In the genomic region with DNA sequence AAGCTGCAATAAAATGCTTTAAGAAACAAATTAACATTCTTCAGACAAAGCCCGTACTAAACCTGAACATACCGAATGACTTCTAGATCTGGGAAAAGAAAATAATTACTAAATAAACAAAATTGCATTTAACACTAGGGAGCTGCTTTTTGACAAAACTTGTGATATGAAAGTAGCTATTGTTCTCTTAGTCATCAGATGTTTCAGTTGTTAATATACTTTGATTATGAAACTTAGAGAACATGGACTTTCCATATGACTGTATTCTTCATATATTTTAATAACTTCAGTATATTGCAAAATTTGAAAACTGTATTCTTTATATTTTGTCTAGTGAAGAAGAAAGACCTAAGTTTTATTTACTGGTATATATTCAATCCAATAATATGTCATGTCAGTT, we compare ENCODE assay signal across 11 cellular contexts.
"Had no signal": no experiment of that assay in that cellular context is flagged by ENCODE, and none has a peak within 500 bp of the region (broad histone marks: within the 10 kb centered on the region; RNA-seq: fewer than 3 reads in every experiment).

No MANE protein-coding gene starts in this region.

- H3K4me1 Mint-ChIP-seq: GM23338, H9 had no signal

- H3K36me3 ChIP-seq: HAP-1 had no signal

- H3K9me3 ChIP-seq: HAP-1 had no signal

- H3K4me1 ChIP-seq: HAP-1 had no signal

- DNase-seq: GM23248, GOT3, H7, H9, HCEC 1CT, HFFc6 had no signal

- H2AFZ ChIP-seq: GM23248, GM23338 had no signal

- H3K4me3 Mint-ChIP-seq: GM23338, H9, HFFc6 had no signal

- ATAC-seq: GM23338, HCT116 had no signal

- H3K27ac ChIP-seq: GM23248 had no signal

- H3K9me3 Mint-ChIP-seq: GM23338 had no signal

- FAIRE-seq: H1, H54 had no signal

- H3K9ac ChIP-seq: GM23248 had no signal

- H3K27ac Mint-ChIP-seq: GM23338, H9, HFFc6 had no signal

- H3K4me2 ChIP-seq: GM23338 had no signal

- H3K4me3 ChIP-seq: GM23248, GM23338, HAP-1 had no signal
